9 cellular contexts compared by ENCODE assay signal in the genomic region with DNA sequence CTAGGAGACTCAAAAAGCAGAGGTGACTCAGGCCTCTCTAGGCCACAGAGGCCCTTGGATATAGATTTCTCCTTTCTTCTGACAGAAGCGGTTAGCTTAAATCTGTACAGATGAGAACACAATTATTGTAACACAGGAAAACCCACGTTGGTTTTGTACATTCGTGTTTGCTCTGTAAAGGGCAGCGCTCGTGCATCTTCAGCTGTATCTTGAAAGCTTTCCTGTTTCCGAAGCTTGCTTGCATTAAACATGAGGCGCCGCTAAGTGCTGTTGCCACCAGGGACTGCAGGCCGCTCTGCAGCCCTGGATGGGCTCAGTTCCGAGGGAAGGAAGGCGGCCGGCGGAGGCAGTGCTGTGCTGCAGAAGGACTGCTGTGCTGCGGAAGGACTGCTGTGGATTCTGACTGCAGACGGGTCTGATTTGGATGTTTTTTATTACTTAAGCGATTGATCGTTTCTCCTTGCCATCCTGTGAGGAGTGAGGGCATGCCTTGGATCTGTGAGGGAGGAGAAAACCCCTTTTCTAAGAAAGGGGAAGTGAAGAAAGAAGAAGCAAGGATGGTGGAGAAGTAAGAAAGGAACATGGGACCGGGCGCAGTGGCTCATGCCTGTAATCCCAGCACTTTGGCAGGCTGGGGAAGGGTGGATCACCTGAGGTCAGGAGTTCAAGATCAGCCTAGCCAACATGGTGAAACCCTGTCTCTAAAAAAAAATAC. TPM values are rescaled to one million over a fixed set of nuclear protein-coding genes. Genes with fewer than 3 reads are reported as not detected.
DNase-seq lines count a peak whose midpoint lies in the region; ATAC-seq and TF ChIP-seq lines count a peak whose summit lies in the region.
"Had no signal": no experiment of that assay in that cellular context is flagged by ENCODE, and none has a peak within 500 bp of the region (broad histone marks: within the 10 kb centered on the region; RNA-seq: fewer than 3 reads in every experiment).

No MANE protein-coding gene starts in this region.

- H3K36me3 ChIP-seq in gastrocnemius medialis, result no peaks in the 10 kb centered on the region

- no peaks in the 10 kb centered on the region for H4K20me1 ChIP-seq in H9 (ENCODE audit: control insufficient read depth, insufficient read depth, insufficient read length)

- no peak for TF ChIP-seq POLR2A in gastrocnemius medialis (IDR thresholded peaks at IDR 0.05)

- no CpG with 5 or more reads among the region's 19 CpGs for WGBS in H9 (ENCODE audit: extremely low coverage, insufficient read length, low lambda C conversion rate)

- H2BK15ac ChIP-seq in H9 (ENCODE audit: low read depth, low read length), result no peak overlapping the region

- H3K79me1 ChIP-seq in H9 (ENCODE audit: insufficient read depth, low read depth, low read length, poor library complexity, severe bottlenecking), result no peaks in the 10 kb centered on the region

- no peak overlapping the region for H2AK5ac ChIP-seq in H9 (ENCODE audit: insufficient read length, low read length)

- H3K23me2 ChIP-seq in H9 (ENCODE audit: insufficient read length, low read depth, low read length, poor library complexity, severe bottlenecking), result no peaks in the 10 kb centered on the region

- no peak overlapping the region for H3K56ac ChIP-seq in H9 (ENCODE audit: insufficient read length, low read depth, low read length)

- H3K4me2 ChIP-seq in H9 (ENCODE audit: insufficient read depth, insufficient read length, low read length), result no peak overlapping the region

- H3K9me3 ChIP-seq in H9 (ENCODE audit: control insufficient read depth, low read depth, low read length) (no peaks in the 10 kb centered on the region), gastrocnemius medialis (no peaks in the 10 kb centered on the region)

- H3T11ph ChIP-seq in H9 (ENCODE audit: low read length), result no peak overlapping the region

- H2BK20ac ChIP-seq in H9 (ENCODE audit: low read depth, low read length, poor library complexity, severe bottlenecking), result no peak overlapping the region

- H3K27ac Mint-ChIP-seq in H9, result peak overlapping the region in 2 of 3 experiments; percentile 12; a peak in 4 of 7 replicates
- H3K27ac Mint-ChIP-seq in activated naive CD8-positive, alpha-beta T cell treated with anti-CD3 and anti-CD28 coated beads, Interleukin-2, amount 10 ng/mL, durations not matched to agents 7 days and 5 days, result no peak overlapping the region

- H3K23ac ChIP-seq in H9 (ENCODE audit: insufficient read length, low read depth, low read length), result no peak overlapping the region

- no peak overlapping the region for H2BK120ac ChIP-seq in H9 (ENCODE audit: low read depth, low read length, poor library complexity, severe bottlenecking)

- peak overlapping the region; percentile 82 for H2AFZ ChIP-seq in H9 (ENCODE audit: low read length)

- H2BK5ac ChIP-seq in H9 (ENCODE audit: insufficient read length, low read length), result no peak overlapping the region

- H3K18ac ChIP-seq in H9 (ENCODE audit: insufficient read length, low read depth, low read length), result no peak overlapping the region

- no peak overlapping the region for H3K4me3 ChIP-seq in gastrocnemius medialis

- H3K14ac ChIP-seq in H9 (ENCODE audit: insufficient read depth, low read length), result no peak overlapping the region

- POLR2A ChIA-PET in activated naive CD8-positive, alpha-beta T cell treated with anti-CD3 and anti-CD28 coated beads, Interleukin-2, amount 10 ng/mL, durations not matched to agents 7 days and 5 days (lab: Charles Lee), result no interaction called here

- no peaks in the 10 kb centered on the region; a peak in 1 of 7 replicates for H3K36me3 Mint-ChIP-seq in H9 (ENCODE audit: insufficient read depth in 1 of 3, low read depth in 3 of 3)
- H3K36me3 Mint-ChIP-seq in activated naive CD8-positive, alpha-beta T cell treated with anti-CD3 and anti-CD28 coated beads, Interleukin-2, amount 10 ng/mL, durations not matched to agents 7 days and 5 days, result no peaks in the 10 kb centered on the region

- H3K4me1 Mint-ChIP-seq in H9, result peaks cover 17 to 22% of the 10 kb centered on the region in 2 experiments
- H3K4me1 Mint-ChIP-seq in activated naive CD8-positive, alpha-beta T cell treated with anti-CD3 and anti-CD28 coated beads, Interleukin-2, amount 10 ng/mL, durations not matched to agents 7 days and 5 days, result peaks cover 10% of the 10 kb centered on the region

- intact Hi-C loops in gastrocnemius medialis (cut with DNase I; ENCODE audit: low total_unique reads), result no loop called here

- H3K27me3 ChIP-seq in H9 (ENCODE audit: insufficient read depth, low read length) (no peaks in the 10 kb centered on the region), gastrocnemius medialis (peaks cover 0 to 3% (median 0%) of the 10 kb centered on the region in 3 donors)

- no peak overlapping the region for H4K91ac ChIP-seq in H9 (ENCODE audit: insufficient read length, low read depth, low read length)

- no peak overlapping the region for H3K4ac ChIP-seq in H9 (ENCODE audit: low read depth, low read length)

- in situ Hi-C loops in gastrocnemius medialis (cut with MboI; ENCODE audit: low sequenced_read_pairs in 4 of 4), result loop anchor here in 3 of 4 donors (10.0 kb wide), 3 partner anchors 240 to 260 kb away; no protein-coding TSS in a partner anchor

- no peak overlapping the region for H4K5ac ChIP-seq in H9 (ENCODE audit: insufficient read length, low read depth, low read length)

- H3K27ac ChIP-seq in H9 (ENCODE audit: insufficient read length, low read depth, low read length) (no peak overlapping the region), gastrocnemius medialis (no peak overlapping the region)
- H3K27ac ChIP-seq: 22Rv1 had no signal

- peak; percentile 7 for DNase-seq in DMS 273 (lab: John Stamatoyannopoulos, UW; ENCODE audit: unreplicated experiment)
- DNase-seq in DMS 273 treated with DMSO at 0.1 percent for 48 hours (lab: John Stamatoyannopoulos, UW), result no peak
- DNase-seq in H9, result peak; percentile 85
- DNase-seq in activated naive CD8-positive, alpha-beta T cell treated with anti-CD3 and anti-CD28 coated beads, Interleukin-2, amount 10 ng/mL, durations not matched to agents 7 days and 5 days, result no peak
- DNase-seq in medulla oblongata (ENCODE audit: extremely low spot score), result peak; percentile 41
- no peak for DNase-seq in gastrocnemius medialis

- no peak overlapping the region for H4K8ac ChIP-seq in H9 (replicated peaks; ENCODE audit: insufficient read length, low read depth, low read length)

- TF ChIP-seq CTCF in H9 (conservative IDR thresholded peaks at IDR 0.05) (peak; percentile 46), gastrocnemius medialis (IDR thresholded peaks at IDR 0.05 in 4 of 5, conservative IDR thresholded peaks at IDR 0.05 in 1 of 5) (no peak)

- H2BK12ac ChIP-seq in H9 (ENCODE audit: insufficient read length, low read depth, low read length), result no peak overlapping the region

- no peaks in the 10 kb centered on the region for H3K9me3 Mint-ChIP-seq in H9
- H3K9me3 Mint-ChIP-seq in activated naive CD8-positive, alpha-beta T cell treated with anti-CD3 and anti-CD28 coated beads, Interleukin-2, amount 10 ng/mL, durations not matched to agents 7 days and 5 days, result no peaks in the 10 kb centered on the region

- ATAC-seq in activated naive CD8-positive, alpha-beta T cell treated with anti-CD3 and anti-CD28 coated beads, Interleukin-2, amount 10 ng/mL, durations not matched to agents 7 days and 5 days (ENCODE audit: low read depth), result peak; percentile 66
- no peak for ATAC-seq in HG02970 (IDR thresholded peaks at IDR 0.05; ENCODE audit: low FRiP score, unreplicated experiment)
- no peak for ATAC-seq in gastrocnemius medialis
- ATAC-seq in HG02840 (IDR thresholded peaks at IDR 0.05; ENCODE audit: low FRiP score, unreplicated experiment), result no peak

- no peak overlapping the region for H3K4me3 Mint-ChIP-seq in H9
- peak overlapping the region; percentile 50 for H3K4me3 Mint-ChIP-seq in activated naive CD8-positive, alpha-beta T cell treated with anti-CD3 and anti-CD28 coated beads, Interleukin-2, amount 10 ng/mL, durations not matched to agents 7 days and 5 days

- H3K4me1 ChIP-seq in H9 (ENCODE audit: insufficient read depth, low read length), result peaks cover 2% of the 10 kb centered on the region; the same call in 1 of the 2 replicates
- no peaks in the 10 kb centered on the region for H3K4me1 ChIP-seq in gastrocnemius medialis

- no peaks in the 10 kb centered on the region for H3K79me2 ChIP-seq in H9 (ENCODE audit: insufficient read depth, low read length)

- H3K9ac ChIP-seq in H9 (ENCODE audit: extremely low read depth, insufficient read length, low read length), result no peak overlapping the region

- peaks cover 7% of the 10 kb centered on the region for H3K27me3 Mint-ChIP-seq in H9 (ENCODE audit: low read depth)
- peaks cover 64% of the 10 kb centered on the region for H3K27me3 Mint-ChIP-seq in activated naive CD8-positive, alpha-beta T cell treated with anti-CD3 and anti-CD28 coated beads, Interleukin-2, amount 10 ng/mL, durations not matched to agents 7 days and 5 days

RNA-seq across cellular contexts. Expression of gene FHIP2A, which starts 53.4 kb away (rescaled TPM):
- total RNA-seq in H9 (2021) (12.5 and 14.8 TPM in 2 replicates), gastrocnemius medialis (10 to 100 TPM; 22.2 to 35.7 (median 30.1) TPM)
- 10 to 100 TPM; 26.4 to 29.7 TPM for total RNA-seq in activated naive CD8-positive, alpha-beta T cell treated with anti-CD3 and anti-CD28 coated beads, Interleukin-2, amount 10 ng/mL, durations not matched to agents 7 days and 5 days

Comparison
In these comparisons a context has a peak if more than half of its experiments do, and no peak if none do; other contexts are left out.
1. DNase-seq: peak in DMS 273 (single experiment), H9 (single experiment) and medulla oblongata (single experiment); none in DMS 273 treated with DMSO at 0.1 percent for 48 hours (single experiment), activated naive CD8-positive, alpha-beta T cell treated with anti-CD3 and anti-CD28 coated beads, Interleukin-2, amount 10 ng/mL, durations not matched to agents 7 days and 5 days (single experiment) and gastrocnemius medialis (0 of 2).